Comparison of ENCODE assay signal across 9 cellular contexts in genomic region chr15:40038267-40038653, GRCh38. TPM values are rescaled to one million over a fixed set of nuclear protein-coding genes. Genes with fewer than 3 reads are reported as not detected.
DNase-seq lines count a peak whose midpoint lies in the region; ATAC-seq, FAIRE-seq and TF ChIP-seq lines count a peak whose summit lies in the region.
"Had no signal": no experiment of that assay in that cellular context is flagged by ENCODE, and none has a peak within 500 bp of the region (broad histone marks: within the 10 kb centered on the region; RNA-seq: fewer than 3 reads in every experiment).

No MANE protein-coding gene starts in this region.

- peaks cover 29% of the 10 kb centered on the region for H3K79me2 ChIP-seq in hepatocyte

- no peak for TF ChIP-seq CTCF in hepatocyte (IDR thresholded peaks at IDR 0.05; ENCODE audit: poor library complexity)

- no peak for TF ChIP-seq POLR2A in GM12891 (IDR thresholded peaks at IDR 0.05; ENCODE audit: low read depth, low read length)

- H3K4me1 ChIP-seq in hepatocyte (ENCODE audit: insufficient read depth) = peaks cover 12% of the 10 kb centered on the region
- H3K4me1 ChIP-seq in small intestine (ENCODE audit: control insufficient read depth in 2 of 2, insufficient read depth in 1 of 2, low read depth in 1 of 2, low read length in 1 of 2) = peaks cover 3% of the 10 kb centered on the region in 2 donors

- CTCF ChIA-PET in activated CD4-positive, alpha-beta T cell treated with anti-CD3 and anti-CD28 coated beads for 36 hours (lab: Charles Lee) = interaction anchor here (0.8 to 4.8 kb wide), 8 partner anchors 9 to 272 kb away, joined by 3 to 42 read pairs (median 6); no protein-coding TSS in a partner anchor

- peak overlapping the region; percentile 97 for H3K4me3 Mint-ChIP-seq in activated CD4-positive, alpha-beta T cell treated with anti-CD3 and anti-CD28 coated beads for 36 hours
- peak overlapping the region; percentile 98 for H3K4me3 Mint-ChIP-seq in activated T-helper 17 cell treated with anti-CD3 and anti-CD28 coated beads, Interleukin-2, amount 50 U/mL, for 72 hours

- peak overlapping the region; percentile 83 for H3K4me2 ChIP-seq in hepatocyte

- H3K4me3 ChIP-seq in hepatocyte (peak overlapping the region; percentile 75), small intestine (ENCODE audit: low read depth in 1 of 2, low read length in 2 of 2) (peak overlapping the region; percentile 83)

- no peak for ATAC-seq in activated CD4-positive, alpha-beta T cell treated with anti-CD3 and anti-CD28 coated beads for 36 hours
- no peak for ATAC-seq in activated T-helper 17 cell treated with anti-CD3 and anti-CD28 coated beads, Interleukin-2, amount 50 U/mL, for 72 hours (replicated peaks)
- no peak for ATAC-seq in GM19023 (IDR thresholded peaks at IDR 0.05; ENCODE audit: unreplicated experiment)

- no peaks in the 10 kb centered on the region for H3K27me3 Mint-ChIP-seq in activated CD4-positive, alpha-beta T cell treated with anti-CD3 and anti-CD28 coated beads for 36 hours
- no peaks in the 10 kb centered on the region for H3K27me3 Mint-ChIP-seq in activated T-helper 17 cell treated with anti-CD3 and anti-CD28 coated beads, Interleukin-2, amount 50 U/mL, for 72 hours

- no peaks in the 10 kb centered on the region for H3K36me3 ChIP-seq in hepatocyte (replicated peaks; ENCODE audit: insufficient read depth, low read depth)
- H3K36me3 ChIP-seq in small intestine (ENCODE audit: control insufficient read depth in 2 of 2, insufficient read depth in 2 of 2, low read length in 2 of 2) = peaks cover 13 to 14% of the 10 kb centered on the region in 2 donors

- H3K27me3 ChIP-seq in hepatocyte (no peaks in the 10 kb centered on the region), small intestine (ENCODE audit: control insufficient read depth in 2 of 2, insufficient read depth in 2 of 2, low read length in 2 of 2) (no peaks in the 10 kb centered on the region)

- H3K36me3 Mint-ChIP-seq in activated CD4-positive, alpha-beta T cell treated with anti-CD3 and anti-CD28 coated beads for 36 hours (ENCODE audit: low read depth) = peaks cover 41% of the 10 kb centered on the region
- peaks cover 64% of the 10 kb centered on the region for H3K36me3 Mint-ChIP-seq in activated T-helper 17 cell treated with anti-CD3 and anti-CD28 coated beads, Interleukin-2, amount 50 U/mL, for 72 hours (ENCODE audit: low read depth)

- H3K27ac ChIP-seq in hepatocyte (peak overlapping the region; percentile 98), small intestine (ENCODE audit: low read depth in 1 of 2, low read length in 1 of 2) (peak overlapping the region; percentile 76 to 97)

- H4K20me1 ChIP-seq in hepatocyte (ENCODE audit: insufficient read depth, poor library complexity, severe bottlenecking) = peaks cover 4% of the 10 kb centered on the region

- no peaks in the 10 kb centered on the region for H3K9me3 Mint-ChIP-seq in activated CD4-positive, alpha-beta T cell treated with anti-CD3 and anti-CD28 coated beads for 36 hours (ENCODE audit: low read depth)
- H3K9me3 Mint-ChIP-seq in activated T-helper 17 cell treated with anti-CD3 and anti-CD28 coated beads, Interleukin-2, amount 50 U/mL, for 72 hours = no peaks in the 10 kb centered on the region

- peak overlapping the region; percentile 98 for H3K27ac Mint-ChIP-seq in activated CD4-positive, alpha-beta T cell treated with anti-CD3 and anti-CD28 coated beads for 36 hours
- H3K27ac Mint-ChIP-seq in activated T-helper 17 cell treated with anti-CD3 and anti-CD28 coated beads, Interleukin-2, amount 50 U/mL, for 72 hours = peak overlapping the region; percentile 95

- no peaks in the 10 kb centered on the region for H3K9me3 ChIP-seq in hepatocyte (ENCODE audit: low read depth)
- H3K9me3 ChIP-seq in small intestine (ENCODE audit: control insufficient read depth, low read depth) = no peaks in the 10 kb centered on the region

- FAIRE-seq in small intestine (lab: Jason Lieb, UNC) (no peak), GM12891 (lab: Jason Lieb, UNC) (no peak)
- FAIRE-seq: colon had no signal

- DNase-seq in activated CD4-positive, alpha-beta T cell treated with anti-CD3 and anti-CD28 coated beads for 36 hours = peak; percentile 34
- DNase-seq in activated CD4-positive, alpha-beta T cell treated with anti-CD3 and anti-CD28 coated beads for 1 hour = no peak
- DNase-seq in hepatocyte (ENCODE audit: low spot score) = no peak
- no peak for DNase-seq in small intestine
- DNase-seq in activated gamma-delta T cell treated with Interleukin-2 at 50 U/mL for 16 hours = no peak
- no peak for DNase-seq in GM12891 (ENCODE audit: insufficient read length, low spot score)

- intact Hi-C loops in activated CD4-positive, alpha-beta T cell treated with anti-CD3 and anti-CD28 coated beads for 36 hours (cut with DNase I, micrococcal nuclease) = loop anchor here (2.0 to 5.0 kb wide), 5 partner anchors 103 to 345 kb away; partner anchors contain the start of genes BUB1B (in 1 of the 2), EIF2AK4 (in 1 of the 2), FSIP1 (in 1 of the 2) and GPR176 (in 1 of the 2)

- peaks cover 49% of the 10 kb centered on the region for H3K4me1 Mint-ChIP-seq in activated CD4-positive, alpha-beta T cell treated with anti-CD3 and anti-CD28 coated beads for 36 hours
- peaks cover 32% of the 10 kb centered on the region for H3K4me1 Mint-ChIP-seq in activated T-helper 17 cell treated with anti-CD3 and anti-CD28 coated beads, Interleukin-2, amount 50 U/mL, for 72 hours

- POLR2A ChIA-PET in activated CD4-positive, alpha-beta T cell treated with anti-CD3 and anti-CD28 coated beads for 36 hours (lab: Charles Lee) = interaction anchor here (0.6 to 1.2 kb wide), 2 partner anchors 37 to 123 kb away, joined by 4 to 6 read pairs; no protein-coding TSS in a partner anchor

- H2AFZ ChIP-seq in hepatocyte = peak overlapping the region; percentile 42

- H3K9me2 ChIP-seq in hepatocyte (replicated peaks; ENCODE audit: insufficient read depth) = no peaks in the 10 kb centered on the region

- 1% methylated on average over 18 of the region's 18 CpGs for WGBS in hepatocyte (ENCODE audit: low lambda C conversion rate, missing lambda C conversion rate)
- WGBS in small intestine, 3 donors = 0 to 1% (median 1%) methylated on average over 18 of the region's 18 CpGs

TF ChIP-seq in GM12891, 5 proteins besides CTCF, POLR2A, EP300 and RAD21:
- TF ChIP-seq TAF1 (IDR thresholded peaks at IDR 0.05; ENCODE audit: low read depth, low read length) = no peak
- no peak for TF ChIP-seq POLR2AphosphoS5 (IDR thresholded peaks at IDR 0.05; ENCODE audit: low read depth, low read length)
- no peak for TF ChIP-seq POU2F2 (IDR thresholded peaks at IDR 0.05; ENCODE audit: low read depth, low read length)

RNA-seq across cellular contexts. Expression of gene SRP14, which starts 0.7 kb away (rescaled TPM):
- total RNA-seq in activated CD4-positive, alpha-beta T cell treated with anti-CD3 and anti-CD28 coated beads for 36 hours = 100 to 1,000 TPM; 124 to 157 TPM
- total RNA-seq in activated T-helper 17 cell treated with anti-CD3 and anti-CD28 coated beads, Interleukin-2, amount 50 U/mL, for 72 hours = 100 to 1,000 TPM; 121 to 140 TPM
- total RNA-seq in hepatocyte = 219 and 274 TPM in 2 replicates
- polyA plus RNA-seq in hepatocyte (804 and 827 TPM in 2 replicates), small intestine (100 to 1,000 TPM; 282 to 329 (median 318) TPM)
- polyA plus RNA-seq in GM12891 (2012; ENCODE audit: low read depth, missing spikeins) = 340 TPM
